Comparison of ENCODE assay signal across 15 cellular contexts in genomic region chr17:68015081-68015723, GRCh38. TPM values are rescaled to one million over a fixed set of nuclear protein-coding genes. Genes with fewer than 3 reads are reported as not detected.
DNase-seq lines count a peak whose midpoint lies in the region; ATAC-seq and TF ChIP-seq lines count a peak whose summit lies in the region.
"Had no signal": no experiment of that assay in that cellular context is flagged by ENCODE, and none has a peak within 500 bp of the region (broad histone marks: within the 10 kb centered on the region; RNA-seq: fewer than 3 reads in every experiment).

No MANE protein-coding gene starts in this region.

- H3K27me3 Mint-ChIP-seq in GM23338 (ENCODE audit: insufficient read depth, low read depth, poor library complexity) (peaks cover 31% of the 10 kb centered on the region), progenitor cell of endocrine pancreas (no peaks in the 10 kb centered on the region)

- H3K27ac ChIP-seq in GM23338 (ENCODE audit: low read depth) (0 out of 2 replicates have a peak overlapping the region, but pooled peaks have one; percentile 9), OCI-LY1 (ENCODE audit: low read depth, low read length, poor library complexity, severe bottlenecking) (no peak overlapping the region), lower lobe of right lung (no peak overlapping the region)
- H3K27ac ChIP-seq: C4-2B, GM23248, HL-60 had no signal

- intact Hi-C loops in lower lobe of right lung (cut with DNase I), result no loop called here

- H3K4me3 ChIP-seq in GM23338, result no peak overlapping the region
- no peak overlapping the region for H3K4me3 ChIP-seq in OCI-LY1 (ENCODE audit: low read depth, low read length, poor library complexity, severe bottlenecking)
- H3K4me3 ChIP-seq in lower lobe of right lung, result no peak overlapping the region
- H3K4me3 ChIP-seq: GM12878, GM23248 had no signal

- no peaks in the 10 kb centered on the region; the same call in 2 of the 3 replicates for H3K36me3 Mint-ChIP-seq in GM23338 (ENCODE audit: low read depth)
- peaks cover 2% of the 10 kb centered on the region for H3K36me3 Mint-ChIP-seq in progenitor cell of endocrine pancreas (ENCODE audit: insufficient read depth)

- no peaks in the 10 kb centered on the region for H3K9me3 ChIP-seq in OCI-LY1 (ENCODE audit: low read length)
- no peaks in the 10 kb centered on the region for H3K9me3 ChIP-seq in lower lobe of right lung
- H3K9me3 ChIP-seq: BE2C had no signal

- H3K27me3 ChIP-seq in GM23338 (ENCODE audit: insufficient read depth) (no peaks in the 10 kb centered on the region), OCI-LY1 (ENCODE audit: insufficient read depth, low read length) (0 out of 2 replicates have a peak, but pooled peaks cover 3% of the 10 kb centered on the region), lower lobe of right lung (ENCODE audit: low read depth) (no peaks in the 10 kb centered on the region)
- H3K27me3 ChIP-seq: BE2C had no signal

- no peaks in the 10 kb centered on the region for H3K4me1 ChIP-seq in GM23338 (ENCODE audit: insufficient read depth)
- peaks cover 20% of the 10 kb centered on the region for H3K4me1 ChIP-seq in OCI-LY1 (ENCODE audit: insufficient read depth, low read length, severe bottlenecking)
- no peaks in the 10 kb centered on the region for H3K4me1 ChIP-seq in lower lobe of right lung
- H3K4me1 ChIP-seq: BE2C had no signal

- TF ChIP-seq CTCF in GM23338 (conservative IDR thresholded peaks at IDR 0.05; ENCODE audit: low read depth in 2 of 2) (no peak), OCI-LY1 (IDR thresholded peaks at IDR 0.05; ENCODE audit: low read length) (no peak), lower lobe of right lung (IDR thresholded peaks at IDR 0.05) (no peak), progenitor cell of endocrine pancreas (IDR thresholded peaks at IDR 0.05; ENCODE audit: unreplicated experiment) (no peak)

- H3F3A ChIP-seq in GM23338 (replicated peaks; ENCODE audit: low read depth) (0 out of 2 replicates have a peak, but pooled peaks cover 2% of the 10 kb centered on the region), OCI-LY1 (ENCODE audit: insufficient read depth, low read length) (no peaks in the 10 kb centered on the region)

- DNase-seq in GM23338 (ENCODE audit: low spot score) (no peak), lower lobe of right lung (peak; percentile 20), progenitor cell of endocrine pancreas (ENCODE audit: low spot score, unreplicated experiment) (no peak)
- DNase-seq in stimulated activated CD4-positive, alpha-beta T cell treated with anti-CD3 and anti-CD28 coated beads, Interleukin-2, amount 100 ng/mL, for 48 hours, result no peak
- DNase-seq: BE2C; CD4-positive, alpha-beta memory T cell; DMS79; GM23248; H9 had no signal

- H3K9me3 Mint-ChIP-seq in GM23338 (peaks cover 5% of the 10 kb centered on the region; the same call in 2 of the 3 replicates), progenitor cell of endocrine pancreas (ENCODE audit: low read depth) (no peaks in the 10 kb centered on the region)

- H3K4me3 Mint-ChIP-seq in GM23338 (no peak overlapping the region), progenitor cell of endocrine pancreas (ENCODE audit: low read depth) (no peak overlapping the region)
- H3K4me3 Mint-ChIP-seq: H9 had no signal

- H3K4me1 Mint-ChIP-seq in GM23338 (0 out of 3 replicates have a peak, but pooled peaks cover 3% of the 10 kb centered on the region), progenitor cell of endocrine pancreas (ENCODE audit: low read depth) (peaks cover 2% of the 10 kb centered on the region)

- H4K20me1 ChIP-seq in GM23338 (replicated peaks; ENCODE audit: insufficient read depth) (no peaks in the 10 kb centered on the region), OCI-LY1 (ENCODE audit: insufficient read depth, low read length) (no peaks in the 10 kb centered on the region)

- no peak overlapping the region for H3K4me2 ChIP-seq in GM23338
- 0 out of 2 replicates have a peak overlapping the region, but pooled peaks have one; percentile 43 for H3K4me2 ChIP-seq in OCI-LY1 (ENCODE audit: low read length)

- H3K9ac ChIP-seq in OCI-LY1 (ENCODE audit: low read length), result no peak overlapping the region
- H3K9ac ChIP-seq: GM23248 had no signal

- ATAC-seq in GM23338 (no peak), lower lobe of right lung (no peak), HG03175 (IDR thresholded peaks at IDR 0.05; ENCODE audit: unreplicated experiment) (no peak), HG02840 (IDR thresholded peaks at IDR 0.05; ENCODE audit: low FRiP score, unreplicated experiment) (no peak)
- ATAC-seq: GM12878 had no signal

- H3K79me2 ChIP-seq in GM23338 (replicated peaks; ENCODE audit: insufficient read depth) (no peaks in the 10 kb centered on the region), OCI-LY1 (ENCODE audit: insufficient read depth, low read length) (no peaks in the 10 kb centered on the region)

- no peaks in the 10 kb centered on the region for H3K9me2 ChIP-seq in GM23338 (ENCODE audit: insufficient read depth)
- no peaks in the 10 kb centered on the region for H3K9me2 ChIP-seq in OCI-LY1 (ENCODE audit: low read depth, low read length)

- H3K27ac Mint-ChIP-seq in GM23338 (no peak overlapping the region), progenitor cell of endocrine pancreas (peak overlapping the region; percentile 10)

- H2AFZ ChIP-seq in GM23338 (no peak overlapping the region), OCI-LY1 (ENCODE audit: low read length) (no peak overlapping the region)
- H2AFZ ChIP-seq: GM23248 had no signal

- no peaks in the 10 kb centered on the region for H3K36me3 ChIP-seq in GM23338 (ENCODE audit: insufficient read depth)
- no peaks in the 10 kb centered on the region for H3K36me3 ChIP-seq in OCI-LY1 (ENCODE audit: insufficient read depth, low read length)
- no peaks in the 10 kb centered on the region for H3K36me3 ChIP-seq in lower lobe of right lung
- H3K36me3 ChIP-seq: BE2C had no signal

TF ChIP-seq in GM23338, 12 proteins besides CTCF, POLR2A, EP300 and RAD21 (continues in another document):
- no peak for TF ChIP-seq REST (IDR thresholded peaks at IDR 0.05; ENCODE audit: unreplicated experiment)

RNA-seq across cellular contexts. Expression of gene C17orf58, which starts 18.9 kb away (rescaled TPM):
- total RNA-seq in GM23338 (2014; rRNA removed; shearing (Covaris generic)), result 30.9 and 42.3 TPM in 2 replicates
- polyA plus RNA-seq in GM23338 (2016; fragmentation: Nextera tagmentation; extraction: Ambion mirVana), result 35.0 and 35.8 TPM in 2 replicates
- 7.4 TPM for total RNA-seq in lower lobe of right lung
- 10.9 and 12.9 TPM in 2 replicates for total RNA-seq in progenitor cell of endocrine pancreas

RNA-seq across cellular contexts. Expression of gene KPNA2, which starts 20.3 kb away (rescaled TPM):
- 442 and 468 TPM in 2 replicates for total RNA-seq in GM23338 (2014; rRNA removed; shearing (Covaris generic))
- polyA plus RNA-seq in GM23338 (2016; fragmentation: Nextera tagmentation; extraction: Ambion mirVana), result 364 and 375 TPM in 2 replicates
- total RNA-seq in lower lobe of right lung (23.4 TPM), progenitor cell of endocrine pancreas (132 and 140 TPM in 2 replicates)
